Comparison of ENCODE assay signal across 8 cellular contexts in genomic region chr3:141311170-141311495, GRCh38. TPM values are rescaled to one million over a fixed set of nuclear protein-coding genes. Genes with fewer than 3 reads are reported as not detected.
DNase-seq lines count a peak whose midpoint lies in the region; FAIRE-seq and TF ChIP-seq lines count a peak whose summit lies in the region.

No MANE protein-coding gene starts in this region.

- H3K27ac ChIP-seq in angular gyrus (ENCODE audit: low read depth, low read length) (peak overlapping the region; percentile 87), liver (ENCODE audit: low read depth in 1 of 2, low read length in 2 of 2) (peak overlapping the region in 1 of 2 donors; percentile 8), thyroid gland (peak overlapping the region in 2 of 3 donors; percentile 39 to 74)

- peaks cover 65% of the 10 kb centered on the region for H3K4me1 Mint-ChIP-seq in activated CD4-positive, alpha-beta T cell treated with anti-CD3 and anti-CD28 coated beads, Interleukin-2, amount 10 ng/mL, durations not matched to agents 7 days and 5 days

- H3K4me3 ChIP-seq in liver (ENCODE audit: low read depth in 1 of 3, low read length in 3 of 3) (peak overlapping the region; percentile 71 to 73 (median 73)), thyroid gland (replicated peaks in 1 of 3) (peak overlapping the region; percentile 2 to 63 (median 60))

- TF ChIP-seq CTCF in liver (IDR thresholded peaks at IDR 0.05; ENCODE audit: low read depth, low read length, missing input control): no peak
- no peak for TF ChIP-seq CTCF in thyroid gland (IDR thresholded peaks at IDR 0.05)

- TF ChIP-seq POLR2A in thyroid gland (IDR thresholded peaks at IDR 0.05): no peak
- no peak; the same call in 1 of the 2 replicates for TF ChIP-seq POLR2A in GM12891 (IDR thresholded peaks at IDR 0.05; ENCODE audit: low read depth, low read length)

- WGBS in liver: 17% methylated on average over 13 of the region's 13 CpGs
- WGBS in thyroid gland, 2 donors: 10 to 13% methylated on average over 13 of the region's 13 CpGs

- H3K36me3 ChIP-seq in liver (ENCODE audit: control insufficient read depth in 4 of 4, insufficient read depth in 3 of 4, low read depth in 1 of 4, low read length in 3 of 4): no peaks in the 10 kb centered on the region
- H3K36me3 ChIP-seq in thyroid gland: no peaks in the 10 kb centered on the region

- H3K4me1 ChIP-seq in liver (ENCODE audit: control insufficient read depth in 4 of 4, insufficient read depth in 4 of 4, low read length in 3 of 4): peaks cover 6 to 21% (median 15%) of the 10 kb centered on the region in 4 donors
- peaks cover 10 to 12% of the 10 kb centered on the region in 2 donors for H3K4me1 ChIP-seq in thyroid gland

- peak overlapping the region; percentile 17 to 24 for H3K9ac ChIP-seq in liver (ENCODE audit: low read depth in 1 of 2, low read length in 2 of 2)

- TF ChIP-seq RAD21 in liver (IDR thresholded peaks at IDR 0.05): no peak

- peak overlapping the region; percentile 96 for H3K27ac Mint-ChIP-seq in activated CD4-positive, alpha-beta T cell treated with anti-CD3 and anti-CD28 coated beads, Interleukin-2, amount 10 ng/mL, durations not matched to agents 7 days and 5 days

- peaks cover 4% of the 10 kb centered on the region for H3K9me3 Mint-ChIP-seq in activated CD4-positive, alpha-beta T cell treated with anti-CD3 and anti-CD28 coated beads, Interleukin-2, amount 10 ng/mL, durations not matched to agents 7 days and 5 days

- no peak for FAIRE-seq in GM12891 (lab: Jason Lieb, UNC)

- CTCF ChIA-PET in activated CD4-positive, alpha-beta T cell treated with anti-CD3 and anti-CD28 coated beads, Interleukin-2, amount 10 ng/mL, durations not matched to agents 7 days and 5 days (lab: Charles Lee): interaction anchor here (0.8 to 5.5 kb wide), 33 partner anchors 8 to 311 kb away, joined by 3 to 50 read pairs (median 4); partner anchors contain the start of gene PXYLP1

- H3K27me3 Mint-ChIP-seq in activated CD4-positive, alpha-beta T cell treated with anti-CD3 and anti-CD28 coated beads, Interleukin-2, amount 10 ng/mL, durations not matched to agents 7 days and 5 days: no peaks in the 10 kb centered on the region

- peaks cover 9% of the 10 kb centered on the region for H3K36me3 Mint-ChIP-seq in activated CD4-positive, alpha-beta T cell treated with anti-CD3 and anti-CD28 coated beads, Interleukin-2, amount 10 ng/mL, durations not matched to agents 7 days and 5 days (ENCODE audit: low read depth)

- intact Hi-C loops in thyroid gland (cut with DNase I): loop anchor here (5.0 kb wide), 1 partner anchor 146 kb away; no protein-coding TSS in a partner anchor

- H3K27me3 ChIP-seq in liver (ENCODE audit: control insufficient read depth in 4 of 4, insufficient read depth in 4 of 4, low read length in 3 of 4) (no peaks in the 10 kb centered on the region), thyroid gland (no peaks in the 10 kb centered on the region)

- no peak for DNase-seq in activated CD4-positive, alpha-beta T cell treated with anti-CD3 and anti-CD28 coated beads, Interleukin-2, amount 10 ng/mL, durations not matched to agents 7 days and 5 days
- DNase-seq in activated CD4-positive, alpha-beta T cell treated with anti-CD3 and anti-CD28 coated beads, Interleukin-2, amount 50 U/mL, for 1 hour: no peak
- DNase-seq in thyroid gland (no peak), GM12891 (ENCODE audit: insufficient read length, low spot score) (no peak)
- DNase-seq in effector CD8-positive, alpha-beta T cell (lab: John Stamatoyannopoulos, UW): no peak
- DNase-seq in activated CD4-positive, alpha-beta T cell treated with anti-CD3 and anti-CD28 coated beads for 48 hours: no peak

- POLR2A ChIA-PET in activated CD4-positive, alpha-beta T cell treated with anti-CD3 and anti-CD28 coated beads, Interleukin-2, amount 10 ng/mL, durations not matched to agents 7 days and 5 days (lab: Charles Lee): interaction anchor here (0.8 to 1.3 kb wide), 2 partner anchors 79 to 177 kb away, joined by 5 to 6 read pairs; partner anchors contain the start of gene PXYLP1

- H3K4me3 Mint-ChIP-seq in activated CD4-positive, alpha-beta T cell treated with anti-CD3 and anti-CD28 coated beads, Interleukin-2, amount 10 ng/mL, durations not matched to agents 7 days and 5 days: peak overlapping the region; percentile 90

- no peaks in the 10 kb centered on the region for H3K9me3 ChIP-seq in liver (ENCODE audit: control insufficient read depth in 4 of 4, low read length in 3 of 4)
- H3K9me3 ChIP-seq in thyroid gland: no peaks in the 10 kb centered on the region

TF ChIP-seq in liver, 16 proteins besides CTCF, POLR2A, EP300 and RAD21:
- TF ChIP-seq HNF4A (conservative IDR thresholded peaks at IDR 0.05): no peak
- TF ChIP-seq EGR1 (IDR thresholded peaks at IDR 0.05; ENCODE audit: low read depth in 2 of 2): no peak
- no peak for TF ChIP-seq RXRA (IDR thresholded peaks at IDR 0.05)
- TF ChIP-seq, protein P1, sequence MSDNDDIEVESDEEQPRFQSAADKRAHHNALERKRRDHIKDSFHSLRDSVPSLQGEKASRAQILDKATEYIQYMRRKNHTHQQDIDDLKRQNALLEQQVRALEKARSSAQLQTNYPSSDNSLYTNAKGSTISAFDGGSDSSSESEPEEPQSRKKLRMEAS (IDR thresholded peaks at IDR 0.05): no peak
- no peak for TF ChIP-seq NR2F2 (IDR thresholded peaks at IDR 0.05)
- no peak for TF ChIP-seq ZBTB33 (IDR thresholded peaks at IDR 0.05)
- no peak for TF ChIP-seq SP1 (IDR thresholded peaks at IDR 0.05)
- no peak for TF ChIP-seq YY1 (IDR thresholded peaks at IDR 0.05)
- TF ChIP-seq FOXA1 (IDR thresholded peaks at IDR 0.05): no peak

TF ChIP-seq in GM12891, 5 proteins besides CTCF, POLR2A, EP300 and RAD21:
- TF ChIP-seq POU2F2 (IDR thresholded peaks at IDR 0.05; ENCODE audit: low read depth, low read length) (no peak), TAF1 (IDR thresholded peaks at IDR 0.05; ENCODE audit: low read depth, low read length) (no peak), PAX5 (IDR thresholded peaks at IDR 0.05; ENCODE audit: insufficient read depth, low read length, severe bottlenecking) (no peak), POLR2AphosphoS5 (IDR thresholded peaks at IDR 0.05; ENCODE audit: low read depth, low read length) (no peak), SPI1 (IDR thresholded peaks at IDR 0.05; ENCODE audit: low read depth, low read length) (no peak)

RNA-seq across cellular contexts. Expression of gene ZBTB38, which starts 57.2 kb away (rescaled TPM):
- total RNA-seq in activated CD4-positive, alpha-beta T cell treated with anti-CD3 and anti-CD28 coated beads, Interleukin-2, amount 10 ng/mL, durations not matched to agents 7 days and 5 days: 10 to 100 TPM; 20.0 to 26.1 TPM
- total RNA-seq in liver (10 to 100 TPM; 19.8 to 57.3 TPM), thyroid gland (100 to 1,000 TPM; 143 to 185 (median 165) TPM)
- 10 to 100 TPM in 1 of 2 donors, 1 to 10 TPM in 1; 9.5 to 19.2 TPM for polyA plus RNA-seq in liver
- polyA plus RNA-seq in GM12891 (2012; ENCODE audit: low read depth, missing spikeins): 10.7 TPM
